ENCODE assay signal across 9 cellular contexts in the genomic region with DNA sequence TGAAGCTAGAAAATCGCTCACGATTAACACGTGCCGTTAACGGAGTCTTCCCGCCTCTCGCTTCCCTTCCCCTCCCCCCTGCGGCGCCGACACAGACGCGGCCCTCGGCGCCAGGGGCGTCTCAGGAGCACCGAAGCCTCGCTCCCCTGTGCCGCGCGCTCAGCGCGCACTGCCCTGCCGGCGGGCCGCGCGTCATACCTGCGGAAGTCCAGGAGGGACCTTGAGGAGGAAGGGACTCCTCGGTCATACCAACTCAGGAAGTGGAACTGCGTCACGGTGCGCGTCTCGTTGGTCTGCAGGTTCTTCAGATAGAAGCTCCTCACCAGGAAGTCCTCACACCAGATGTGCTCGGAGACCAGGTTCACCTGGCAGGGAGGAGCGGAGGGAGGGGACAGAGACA.
DNase-seq lines count a peak whose midpoint lies in the region; ATAC-seq lines count a peak whose summit lies in the region.
"Had no signal": no experiment of that assay in that cellular context is flagged by ENCODE, and none has a peak within 500 bp of the region (broad histone marks: within the 10 kb centered on the region; RNA-seq: fewer than 3 reads in every experiment).

No MANE protein-coding gene starts in this region.

- peak overlapping the region; percentile 83 for H3K27ac Mint-ChIP-seq in activated CD8-positive, alpha-beta T cell treated with anti-CD3 and anti-CD28 coated beads, Interleukin-2, amount 10 ng/mL, durations not matched to agents 7 days and 5 days

- peaks cover 38% of the 10 kb centered on the region for H3K4me1 Mint-ChIP-seq in activated CD8-positive, alpha-beta T cell treated with anti-CD3 and anti-CD28 coated beads, Interleukin-2, amount 10 ng/mL, durations not matched to agents 7 days and 5 days (ENCODE audit: low read depth)

- no peaks in the 10 kb centered on the region for H3K9me3 ChIP-seq in effector memory CD4-positive, alpha-beta T cell (ENCODE audit: control insufficient read depth, low read length)

- DNase-seq in activated CD8-positive, alpha-beta T cell treated with anti-CD3 and anti-CD28 coated beads, Interleukin-2, amount 10 ng/mL, durations not matched to agents 7 days and 5 days = peak; percentile 78
- peak; percentile 20 to 57 (median 32) for DNase-seq in effector memory CD4-positive, alpha-beta T cell
- peak; percentile 16 to 49 (median 33) for DNase-seq in stimulated activated CD4-positive, alpha-beta T cell treated with anti-CD3 and anti-CD28 coated beads, TNF-alpha, amount 100 ng/mL, for 48 hours (ENCODE audit: low read depth in 3 of 3)
- no peak for DNase-seq in retina
- no peak for DNase-seq in iPS-NIHi11 (ENCODE audit: low spot score)
- DNase-seq: DMS53 had no signal

- no peaks in the 10 kb centered on the region for H3K27me3 ChIP-seq in effector memory CD4-positive, alpha-beta T cell (replicated peaks; ENCODE audit: control insufficient read depth, insufficient read depth, low read length, poor library complexity, severe bottlenecking)

- ATAC-seq in HG02884 (IDR thresholded peaks at IDR 0.05; ENCODE audit: unreplicated experiment) = peak; percentile 76
- peak; percentile 86 for ATAC-seq in activated CD8-positive, alpha-beta T cell treated with anti-CD3 and anti-CD28 coated beads, Interleukin-2, amount 10 ng/mL, durations not matched to agents 7 days and 5 days
- ATAC-seq in HG03565 (IDR thresholded peaks at IDR 0.05; ENCODE audit: unreplicated experiment) = no peak
- ATAC-seq in HG02852 (IDR thresholded peaks at IDR 0.05; ENCODE audit: unreplicated experiment) = no peak

- H3K27ac ChIP-seq in effector memory CD4-positive, alpha-beta T cell (ENCODE audit: insufficient read depth, low read length, poor library complexity, severe bottlenecking) = peak overlapping the region; percentile 26

- POLR2A ChIA-PET in activated CD8-positive, alpha-beta T cell treated with anti-CD3 and anti-CD28 coated beads, Interleukin-2, amount 10 ng/mL, durations not matched to agents 7 days and 5 days (lab: Charles Lee) = interaction anchor here (1.0 kb wide), 1 partner anchor 11 kb away, joined by 3 read pairs; no protein-coding TSS in a partner anchor

- H3K4me1 ChIP-seq in effector memory CD4-positive, alpha-beta T cell (ENCODE audit: control insufficient read depth, insufficient read depth, low read length, poor library complexity, severe bottlenecking) = no peaks in the 10 kb centered on the region

- peak overlapping the region; percentile 70 for H3K4me3 Mint-ChIP-seq in activated CD8-positive, alpha-beta T cell treated with anti-CD3 and anti-CD28 coated beads, Interleukin-2, amount 10 ng/mL, durations not matched to agents 7 days and 5 days

- H3K36me3 ChIP-seq in effector memory CD4-positive, alpha-beta T cell (ENCODE audit: control insufficient read depth, insufficient read depth, low read length) = no peaks in the 10 kb centered on the region

- CTCF ChIA-PET in activated CD8-positive, alpha-beta T cell treated with anti-CD3 and anti-CD28 coated beads, Interleukin-2, amount 10 ng/mL, durations not matched to agents 7 days and 5 days (lab: Charles Lee) = no interaction called here

- H3K4me3 ChIP-seq in effector memory CD4-positive, alpha-beta T cell (ENCODE audit: insufficient read depth, low read depth, low read length, poor library complexity, severe bottlenecking) = peak overlapping the region; percentile 39

- H3K27me3 Mint-ChIP-seq in activated CD8-positive, alpha-beta T cell treated with anti-CD3 and anti-CD28 coated beads, Interleukin-2, amount 10 ng/mL, durations not matched to agents 7 days and 5 days (ENCODE audit: low read depth) = peaks cover 22% of the 10 kb centered on the region

- no peaks in the 10 kb centered on the region for H3K9me3 Mint-ChIP-seq in activated CD8-positive, alpha-beta T cell treated with anti-CD3 and anti-CD28 coated beads, Interleukin-2, amount 10 ng/mL, durations not matched to agents 7 days and 5 days (ENCODE audit: insufficient read depth)

- H3K36me3 Mint-ChIP-seq in activated CD8-positive, alpha-beta T cell treated with anti-CD3 and anti-CD28 coated beads, Interleukin-2, amount 10 ng/mL, durations not matched to agents 7 days and 5 days (ENCODE audit: low read depth) = peaks cover 6% of the 10 kb centered on the region

Comparison
In these comparisons a context has a peak if more than half of its experiments do, and no peak if none do; other contexts are left out.
1. ATAC-seq: peak in HG02884 (single experiment) and activated CD8-positive, alpha-beta T cell treated with anti-CD3 and anti-CD28 coated beads, Interleukin-2, amount 10 ng/mL, durations not matched to agents 7 days and 5 days (single experiment); none in HG03565 (single experiment) and HG02852 (single experiment).
2. DNase-seq: peak in activated CD8-positive, alpha-beta T cell treated with anti-CD3 and anti-CD28 coated beads, Interleukin-2, amount 10 ng/mL, durations not matched to agents 7 days and 5 days (single experiment), effector memory CD4-positive, alpha-beta T cell (3 of 3) and stimulated activated CD4-positive, alpha-beta T cell treated with anti-CD3 and anti-CD28 coated beads, TNF-alpha, amount 100 ng/mL, for 48 hours (3 of 3); none in retina (single experiment) and iPS-NIHi11 (single experiment).